In genomic region chr9:33120620-33121019, GRCh38 we compare ENCODE assay signal across 14 cellular contexts.
"Had no signal": no experiment of that assay in that cellular context is flagged by ENCODE, and none has a peak within 500 bp of the region (broad histone marks: within the 10 kb centered on the region; RNA-seq: fewer than 3 reads in every experiment).

No MANE protein-coding gene starts in this region.

- H3K4me3 ChIP-seq: dorsolateral prefrontal cortex, right atrium auricular region, tibial artery had no signal

- H3K9me3 ChIP-seq: neutrophil, right atrium auricular region, tibial artery had no signal

- H3K27ac ChIP-seq: dorsolateral prefrontal cortex, right atrium auricular region, tibial artery had no signal

- H3K27me3 ChIP-seq: dorsolateral prefrontal cortex, neutrophil, right atrium auricular region, tibial artery had no signal

- DNase-seq: activated CD4-positive, alpha-beta T cell treated with anti-CD3 and anti-CD28 coated beads, Interleukin-2, amount 50 U/mL, for 4 hours; activated effector memory CD4-positive, alpha-beta T cell treated with Interleukin-2 at 50 U/mL for 16 hours; activated naive CD4-positive, alpha-beta T cell treated with anti-CD3 and anti-CD28 coated beads, Interleukin-2, amount 50 U/mL, for 16 hours; activated T-cell treated with anti-CD3 and anti-CD28 coated beads, Interleukin-2, amount 50 U/mL, for 4 hours; dorsolateral prefrontal cortex; islet precursor cell; naive B cell; stimulated activated CD4-positive, alpha-beta T cell treated with anti-CD3 and anti-CD28 coated beads, Interleukin-2, amount 100 ng/mL, for 48 hours; stimulated activated naive B cell treated with anti-CD40 and anti-IgM and Interleukin-4, amounts not matched to agents 10 μg/mL and 1 μg/mL and 100 μg/mL, for 72 hours; tibial artery had no signal

- H3K27me3 Mint-ChIP-seq: naive B cell; stimulated activated naive B cell treated with anti-CD40 and anti-IgM and Interleukin-4, amounts not matched to agents 10 μg/mL and 1 μg/mL and 100 μg/mL, for 72 hours had no signal

- H3K9me3 Mint-ChIP-seq: activated T-cell treated with anti-CD3 and anti-CD28 coated beads, Interleukin-2, amount 50 U/mL, for 4 hours; naive B cell; stimulated activated naive B cell treated with anti-CD40 and anti-IgM and Interleukin-4, amounts not matched to agents 10 μg/mL and 1 μg/mL and 100 μg/mL, for 72 hours; T-helper 1 cell treated with Interleukin-12 subunit alpha and Interleukin-12 subunit beta and Interleukin-4 antibody, amounts not matched to agents 30 μg/mL and 1 μg/mL, for 36 hours had no signal

- H3K4me3 Mint-ChIP-seq: activated T-cell treated with anti-CD3 and anti-CD28 coated beads, Interleukin-2, amount 50 U/mL, for 4 hours; stimulated activated naive B cell treated with anti-CD40 and anti-IgM and Interleukin-4, amounts not matched to agents 10 μg/mL and 1 μg/mL and 100 μg/mL, for 72 hours; T-helper 1 cell treated with Interleukin-12 subunit alpha and Interleukin-12 subunit beta and Interleukin-4 antibody, amounts not matched to agents 30 μg/mL and 1 μg/mL, for 36 hours had no signal

- ATAC-seq: activated CD4-positive, CD25-positive, alpha-beta regulatory T cell treated with anti-CD3 and anti-CD28 coated beads, Interleukin-2, amount 50 U/mL, for 24 hours; activated T-cell treated with anti-CD3 and anti-CD28 coated beads, Interleukin-2, amount 50 U/mL, for 4 hours; stimulated activated naive B cell treated with anti-CD40 and anti-IgM and Interleukin-4, amounts not matched to agents 10 μg/mL and 1 μg/mL and 100 μg/mL, for 72 hours had no signal

- H3K27ac Mint-ChIP-seq: T-helper 1 cell treated with Interleukin-12 subunit alpha and Interleukin-12 subunit beta and Interleukin-4 antibody, amounts not matched to agents 30 μg/mL and 1 μg/mL, for 36 hours had no signal
